9 cellular contexts compared by ENCODE assay signal in genomic region chr12:65881348-65881961, GRCh38. TPM values are rescaled to one million over a fixed set of nuclear protein-coding genes. Genes with fewer than 3 reads are reported as not detected.
DNase-seq lines count a peak whose midpoint lies in the region; ATAC-seq, FAIRE-seq and TF ChIP-seq lines count a peak whose summit lies in the region.
"Had no signal": no experiment of that assay in that cellular context is flagged by ENCODE, and none has a peak within 500 bp of the region (broad histone marks: within the 10 kb centered on the region; RNA-seq: fewer than 3 reads in every experiment).

No MANE protein-coding gene starts in this region.

- intact Hi-C loops in K562 (cut with micrococcal nuclease), result no loop called here

- H3K9me2 ChIP-seq in GM23338 (ENCODE audit: insufficient read depth), result peaks cover 3% of the 10 kb centered on the region; the same call in 1 of the 2 replicates

- TF ChIP-seq EP300 in K562 (IDR thresholded peaks at IDR 0.05; ENCODE audit: low read length), result no peak

- no peaks in the 10 kb centered on the region for H3K36me3 ChIP-seq in GM23338 (ENCODE audit: insufficient read depth)
- H3K36me3 ChIP-seq in K562 (ENCODE audit: control insufficient read depth, insufficient read depth, low read length), result no peaks in the 10 kb centered on the region
- no peaks in the 10 kb centered on the region for H3K36me3 ChIP-seq in skeletal muscle tissue (ENCODE audit: control insufficient read depth in 3 of 3, insufficient read depth in 3 of 3, low read length in 3 of 3)

- no peaks in the 10 kb centered on the region for H3K9me3 Mint-ChIP-seq in GM23338

- H3K79me2 ChIP-seq in GM23338 (replicated peaks; ENCODE audit: insufficient read depth) (peaks cover 14% of the 10 kb centered on the region), K562 (ENCODE audit: control insufficient read depth, insufficient read depth, low read length) (no peaks in the 10 kb centered on the region)

- TF ChIP-seq POLR2A in K562 (conservative IDR thresholded peaks at IDR 0.05), result no peak

- no peak for TF ChIP-seq RAD21 in K562 (CRISPR knock-in tag; conservative IDR thresholded peaks at IDR 0.05 in 1 of 2, IDR thresholded peaks at IDR 0.05 in 1 of 2)

- H2AFZ ChIP-seq in GM23338, result no peak overlapping the region
- no peak overlapping the region for H2AFZ ChIP-seq in K562 (ENCODE audit: low read depth, low read length)

- H3K27me3 Mint-ChIP-seq in GM23338 (ENCODE audit: insufficient read depth, low read depth, poor library complexity), result peaks cover 8% of the 10 kb centered on the region

- in situ Hi-C loops in K562 (cut with MboI), result no loop called here

- H3K27me3 ChIP-seq in GM23338 (ENCODE audit: insufficient read depth) (no peaks in the 10 kb centered on the region), K562 (ENCODE audit: control insufficient read depth in 2 of 2, insufficient read depth in 2 of 2, low read length in 2 of 2) (peaks cover 0 to 10% of the 10 kb centered on the region in 2 experiments; a peak in 2 of 5 replicates), skeletal muscle tissue (ENCODE audit: control insufficient read depth in 3 of 3, insufficient read depth in 3 of 3, low read length in 3 of 3) (peaks cover 0 to 2% (median 0%) of the 10 kb centered on the region in 3 donors)

- H3K4me2 ChIP-seq in GM23338 (peak overlapping the region; percentile 23; the same call in 1 of the 2 replicates), K562 (ENCODE audit: insufficient read depth, low read length) (no peak overlapping the region)

- H3K9ac ChIP-seq in K562 (ENCODE audit: insufficient read depth in 1 of 2, low read depth in 2 of 2, low read length in 2 of 2) (no peak overlapping the region), skeletal muscle tissue (ENCODE audit: low read depth in 1 of 3, low read length in 3 of 3) (peak overlapping the region in 1 of 3 donors; percentile 41)

- peak; percentile 51 for ATAC-seq in GM23338
- ATAC-seq in K562, result no peak
- no peak for ATAC-seq in GM19023 (IDR thresholded peaks at IDR 0.05; ENCODE audit: unreplicated experiment)
- ATAC-seq in HG02852 (IDR thresholded peaks at IDR 0.05; ENCODE audit: unreplicated experiment), result no peak

- FAIRE-seq in K562 (lab: Jason Lieb, UNC), result no peak

- H3K4me3 ChIP-seq in GM23338 (no peak overlapping the region), K562 (no peak overlapping the region), skeletal muscle tissue (ENCODE audit: low read length in 3 of 3) (peak overlapping the region; percentile 53 to 71 (median 66))

- no peaks in the 10 kb centered on the region for H3K9me1 ChIP-seq in K562 (ENCODE audit: control insufficient read depth, insufficient read depth, low read length)

- H4K20me1 ChIP-seq in GM23338 (replicated peaks; ENCODE audit: insufficient read depth), result no peaks in the 10 kb centered on the region
- H4K20me1 ChIP-seq in K562 (replicated peaks; ENCODE audit: control insufficient read depth, insufficient read depth, low read length), result no peaks in the 10 kb centered on the region

- DNase-seq in GM23338 (ENCODE audit: low spot score), result peak; percentile 54
- no peak for DNase-seq in K562 (ENCODE audit: extremely low read depth in 1 of 4, low spot score in 3 of 4)
- peak; percentile 30 for DNase-seq in iPS-NIHi11 (ENCODE audit: low spot score)
- DNase-seq in DMS79 (lab: John Stamatoyannopoulos, UW), result no peak
- DNase-seq in DMS153 (lab: John Stamatoyannopoulos, UW), result no peak
- DNase-seq: NCI-H1694 treated with DMSO at 0.1 percent for 48 hours had no signal

- BruUV-seq in K562 (replicated peaks; lab: Mats Ljungman, UMichigan), result no TSS peak

- H3F3A ChIP-seq in GM23338 (replicated peaks; ENCODE audit: low read depth), result no peaks in the 10 kb centered on the region

- H3K27ac ChIP-seq in GM23338 (ENCODE audit: low read depth) (no peak overlapping the region), K562 (ENCODE audit: extremely low read depth, low read depth, low read length) (no peak overlapping the region), skeletal muscle tissue (ENCODE audit: low read depth, low read length) (peak overlapping the region; percentile 27)

- peaks cover 6% of the 10 kb centered on the region for H3K36me3 Mint-ChIP-seq in GM23338 (ENCODE audit: low read depth)

- H3K9me3 ChIP-seq in K562 (replicated peaks; ENCODE audit: control insufficient read depth, insufficient read depth, low read depth, low read length) (no peaks in the 10 kb centered on the region), skeletal muscle tissue (ENCODE audit: control insufficient read depth in 3 of 3, low read length in 3 of 3) (no peaks in the 10 kb centered on the region)

- H3K4me3 Mint-ChIP-seq in GM23338, result 0 out of 3 replicates have a peak overlapping the region, but pooled peaks have one; percentile 23

- POLR2A ChIA-PET in K562 (lab: Yijun Ruan, JAX), result interaction anchor here (0.7 kb wide), 1 partner anchor 66 kb away, joined by 3 read pairs; no protein-coding TSS in a partner anchor

- H3K27ac Mint-ChIP-seq in GM23338, result peak overlapping the region; percentile 74; the same call in 1 of the 2 replicates

- no peak for TF ChIP-seq CTCF in GM23338 (conservative IDR thresholded peaks at IDR 0.05; ENCODE audit: low read depth in 2 of 2)
- no peak for TF ChIP-seq CTCF in K562 (IDR thresholded peaks at IDR 0.05 in 2 of 3, conservative IDR thresholded peaks at IDR 0.05 in 1 of 3; ENCODE audit: insufficient read depth in 2 of 3, low read depth in 1 of 3, low read length in 3 of 3)

- WGBS in K562 (ENCODE audit: insufficient coverage, low coverage, missing lambda C conversion rate), result 2% methylated on average over 5 of the region's 12 CpGs

- peaks cover 31% of the 10 kb centered on the region for H3K4me1 ChIP-seq in GM23338 (ENCODE audit: insufficient read depth)
- no peaks in the 10 kb centered on the region for H3K4me1 ChIP-seq in K562 (replicated peaks in 1 of 2; ENCODE audit: control insufficient read depth in 2 of 2, insufficient read depth in 2 of 2, low read length in 2 of 2)
- H3K4me1 ChIP-seq in skeletal muscle tissue (ENCODE audit: control insufficient read depth in 3 of 3, insufficient read depth in 3 of 3, low read length in 3 of 3), result peaks cover 5 to 19% (median 14%) of the 10 kb centered on the region in 3 donors

- H3K4me1 Mint-ChIP-seq in GM23338, result peaks cover 56% of the 10 kb centered on the region

- CTCF ChIA-PET in K562 (lab: Yijun Ruan, JAX; ENCODE audit: low intra/inter-chr PET ratio), result no interaction called here

TF ChIP-seq in GM23338, 12 proteins besides CTCF, POLR2A, EP300 and RAD21 (continues in another document):
- TF ChIP-seq CREB1 (CRISPR knock-in tag; IDR thresholded peaks at IDR 0.05; ENCODE audit: low read depth) (no peak), EZH2 (IDR thresholded peaks at IDR 0.05; ENCODE audit: low read depth, unreplicated experiment) (no peak)

TF ChIP-seq in K562, 482 proteins besides CTCF, POLR2A, EP300 and RAD21:
- TF ChIP-seq TFE3 (CRISPR knock-in tag; IDR thresholded peaks at IDR 0.05) (0 out of 2 replicates have a peak, but pooled peaks have one; percentile 12), RBM22 (IDR thresholded peaks at IDR 0.05; ENCODE audit: low read depth, low read length, poor library complexity, severe bottlenecking) (no peak)

RNA-seq across cellular contexts. Expression of gene HMGA2, which starts 57.2 kb away (rescaled TPM):
- total RNA-seq in GM23338 (2014; rRNA removed; shearing (Covaris generic)), result 86.0 and 94.8 TPM in 2 replicates
- polyA plus RNA-seq in GM23338 (2016; fragmentation: Nextera tagmentation; extraction: Ambion mirVana), result 43.9 and 50.4 TPM in 2 replicates
- total RNA-seq in K562 (2011; cell fraction: chromatin; rRNA removed; ENCODE audit: low replicate concordance), result not detected in 2 replicates
- not detected in 2 replicates for total RNA-seq in K562 (2011; cell fraction: nucleolus; rRNA removed)
- total RNA-seq in K562 (2011; cell fraction: nucleoplasm; rRNA removed), result not detected in 2 replicates
- total RNA-seq in K562 (2014; rRNA removed), result not detected in 2 replicates
- total RNA-seq in K562 (2014; rRNA removed; fragmentation: Illumina TruSeq; extraction: Trizol), result not detected in 2 replicates
- total RNA-seq in K562 (2015; rRNA removed; fragmentation: Illumina TruSeq; extraction: Trizol), result 0.04 TPM in 1 of 2 replicates, not detected in the other
- total RNA-seq in K562 (2021), result 0.13 and 0.29 TPM in 2 replicates
- 0.01 and 0.82 TPM in 2 replicates for polyA plus RNA-seq in K562 (2011; rRNA removed)
- polyA plus RNA-seq in K562 (2011; cell fraction: cytosol; rRNA removed), result 0.01 and 0.30 TPM in 2 replicates
- 0.91 TPM in 1 of 2 replicates, not detected in the other for polyA plus RNA-seq in K562 (2011; cell fraction: nucleus; rRNA removed)
- 0.03 and 0.11 TPM in 2 replicates for polyA plus RNA-seq in K562 (2012)
- not detected in 2 replicates for polyA plus RNA-seq in K562 (2014; fragmentation: Illumina TruSeq; extraction: Trizol)
- polyA plus RNA-seq in K562 (2014; fragmentation: Nextera tagmentation; extraction: Ambion mirVana), result under 1 TPM in 1 of 2 experiments, not detected in 1; 0.01 TPM
- polyA plus RNA-seq in K562 (2014; rRNA removed), result not detected in 2 replicates
- polyA minus RNA-seq in K562 (2011; rRNA and poly(A)+ RNA removed), result 0.60 TPM in 1 of 2 replicates, not detected in the other
- 0.38 and 0.64 TPM in 2 replicates for polyA minus RNA-seq in K562 (2011; cell fraction: cytosol; rRNA and poly(A)+ RNA removed)
- polyA minus RNA-seq in K562 (2011; cell fraction: nucleus; rRNA and poly(A)+ RNA removed), result 0.54 TPM in 1 of 2 replicates, not detected in the other
- 2.1 TPM for total RNA-seq in skeletal muscle tissue

Comparison
In these comparisons a context has a peak if more than half of its experiments do, and no peak if none do; other contexts are left out.
1. DNase-seq: peak in GM23338 (single experiment) and iPS-NIHi11 (single experiment); none in K562 (0 of 4), DMS79 (single experiment) and DMS153 (single experiment).
2. H3K4me3 ChIP-seq: peak in skeletal muscle tissue (3 of 3); none in GM23338 (single experiment) and K562 (single experiment).
3. RNA of gene HMGA2, which starts 57.2 kb away (total RNA-seq): 86.0 to 94.8 TPM in GM23338; 2.1 TPM in skeletal muscle tissue (single experiment) and 0.04 to 0.29 TPM in K562; every median in the first group is over 10 times any median in the second.